19 cellular contexts compared by ENCODE assay signal in genomic region chr6:157751547-157752200, GRCh38.
"Had no signal": no experiment of that assay in that cellular context is flagged by ENCODE, and none has a peak within 500 bp of the region (broad histone marks: within the 10 kb centered on the region; RNA-seq: fewer than 3 reads in every experiment).

No MANE protein-coding gene starts in this region.

- H3K27ac ChIP-seq: colonic mucosa, gastroesophageal sphincter, left lung, SK-N-MC, spleen, testis had no signal

- FAIRE-seq: urothelium cell line had no signal

- H3K27ac Mint-ChIP-seq: nephron; progenitor cell of endocrine pancreas; T-helper 1 cell treated with Interleukin-12 subunit alpha and Interleukin-12 subunit beta and Interleukin-4 antibody, amounts not matched to agents 30 μg/mL and 1 μg/mL, for 36 hours had no signal

- H3K9me3 ChIP-seq: colonic mucosa, gastroesophageal sphincter, testis had no signal

- H3K27me3 ChIP-seq: colonic mucosa, gastroesophageal sphincter, testis had no signal

- H3K9me3 Mint-ChIP-seq: T-helper 1 cell treated with Interleukin-12 subunit alpha and Interleukin-12 subunit beta and Interleukin-4 antibody, amounts not matched to agents 30 μg/mL and 1 μg/mL, for 36 hours had no signal

- H3K4me3 Mint-ChIP-seq: nephron; T-helper 1 cell treated with Interleukin-12 subunit alpha and Interleukin-12 subunit beta and Interleukin-4 antibody, amounts not matched to agents 30 μg/mL and 1 μg/mL, for 36 hours had no signal

- DNase-seq: activated CD4-positive, alpha-beta T cell treated with anti-CD3 and anti-CD28 coated beads, Interleukin-2, amount 50 U/mL, for 48 hours; activated effector memory CD4-positive, alpha-beta T cell treated with anti-CD3 and anti-CD28 coated beads, Interleukin-2, amount 50 U/mL, for 16 hours; caudate nucleus; colonic mucosa; effector CD8-positive, alpha-beta T cell; islet precursor cell; left lung; occipital lobe; right cardiac atrium; spleen; stimulated activated CD4-positive, alpha-beta T cell treated with anti-CD3 and anti-CD28 coated beads, Interleukin-1b, Interleukin-23, amount 100 ng/mL, for 48 hours; stimulated activated naive CD4-positive, alpha-beta T cell treated with Interleukin-2 at 50 U/mL for 16 hours; testis had no signal

- ATAC-seq: gastroesophageal sphincter, left lung, right cardiac atrium had no signal
